In the genomic region with DNA sequence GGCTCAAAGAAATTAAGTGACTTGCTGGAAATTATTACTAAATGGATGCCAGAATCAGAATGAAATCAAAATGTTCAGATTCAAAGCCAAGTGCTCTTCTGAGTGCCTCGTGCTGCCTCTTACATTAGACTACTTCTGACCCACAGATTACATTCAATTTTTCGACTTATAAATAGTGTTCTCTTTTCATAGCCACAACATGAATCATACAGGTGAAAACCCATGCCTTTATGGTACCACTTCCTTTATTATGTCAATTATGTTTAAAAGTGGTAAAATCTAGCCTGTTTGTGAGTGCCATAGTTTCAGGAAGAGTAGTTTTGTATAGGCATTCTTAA, we compare ENCODE assay signal across 10 cellular contexts.
DNase-seq lines count a peak whose midpoint lies in the region; ATAC-seq and TF ChIP-seq lines count a peak whose summit lies in the region.
"Had no signal": no experiment of that assay in that cellular context is flagged by ENCODE, and none has a peak within 500 bp of the region (broad histone marks: within the 10 kb centered on the region; RNA-seq: fewer than 3 reads in every experiment).

No MANE protein-coding gene starts in this region.

- H3K4me1 Mint-ChIP-seq in Calu3 (ENCODE audit: low read depth, unreplicated experiment) (peaks cover 17% of the 10 kb centered on the region), T-helper 17 cell (peaks cover 12% of the 10 kb centered on the region)

- TF ChIP-seq CTCF in Calu3 (IDR thresholded peaks at IDR 0.05; ENCODE audit: unreplicated experiment) (no peak), coronary artery (IDR thresholded peaks at IDR 0.05) (no peak), esophagus squamous epithelium (IDR thresholded peaks at IDR 0.05) (no peak)

- DNase-seq in Calu3 (no peak), T-helper 17 cell (no peak), coronary artery (ENCODE audit: low spot score) (no peak), esophagus squamous epithelium (lab: John Stamatoyannopoulos, UW) (no peak), UCSD-AML1 (lab: John Stamatoyannopoulos, UW; ENCODE audit: unreplicated experiment) (no peak), NAMALWA (ENCODE audit: low spot score) (no peak)
- DNase-seq: effector CD4-positive, alpha-beta T cell had no signal

- peak; percentile 35 for ATAC-seq in GM19328 (IDR thresholded peaks at IDR 0.05; ENCODE audit: unreplicated experiment)
- ATAC-seq in HG02970 (IDR thresholded peaks at IDR 0.05; ENCODE audit: low FRiP score, unreplicated experiment) = peak; percentile 52
- no peak for ATAC-seq in T-helper 17 cell

- 26 to 30% methylated on average over 2 of the region's 2 CpGs for WGBS in esophagus squamous epithelium, 2 donors

- BruUV-seq in Calu3 (replicated peaks; lab: Mats Ljungman, UMichigan) = no TSS peak

- H3K27me3 ChIP-seq in esophagus squamous epithelium = no peaks in the 10 kb centered on the region

- H3K4me3 ChIP-seq in coronary artery (no peak overlapping the region), esophagus squamous epithelium (peak overlapping the region in 1 of 4 donors; percentile 50)

- H3K27ac ChIP-seq in coronary artery = no peak overlapping the region
- H3K27ac ChIP-seq in esophagus squamous epithelium = no peak overlapping the region
- H3K27ac ChIP-seq: thoracic aorta had no signal

- TF ChIP-seq POLR2A in esophagus squamous epithelium (IDR thresholded peaks at IDR 0.05) = no peak

- H3K4me3 Mint-ChIP-seq in Calu3 (ENCODE audit: low read depth, unreplicated experiment) (peak overlapping the region; percentile 49), T-helper 17 cell (peak overlapping the region; percentile 67)

- H3K9me3 ChIP-seq in T-helper 17 cell (ENCODE audit: control insufficient read depth, low read length, poor library complexity, severe bottlenecking) (no peaks in the 10 kb centered on the region), esophagus squamous epithelium (no peaks in the 10 kb centered on the region)
- H3K9me3 ChIP-seq: thoracic aorta had no signal

- CTCF ChIA-PET in Calu3 (lab: Charles Lee) = interaction anchor here (0.6 kb wide), 1 partner anchor 640 kb away, joined by 3 read pairs; no protein-coding TSS in a partner anchor

- H3K36me3 Mint-ChIP-seq in Calu3 (ENCODE audit: insufficient read depth, unreplicated experiment) (no peaks in the 10 kb centered on the region), T-helper 17 cell (ENCODE audit: low read depth) (no peaks in the 10 kb centered on the region)

- H3K27ac Mint-ChIP-seq in Calu3 (ENCODE audit: unreplicated experiment) = peak overlapping the region; percentile 53
- peak overlapping the region; percentile 90 for H3K27ac Mint-ChIP-seq in T-helper 17 cell

- intact Hi-C loops in Calu3 (cut with micrococcal nuclease; ENCODE audit: unreplicated experiment) = no loop called here
- intact Hi-C loops in esophagus squamous epithelium (cut with DNase I) = no loop called here

- H3K36me3 ChIP-seq in esophagus squamous epithelium = no peaks in the 10 kb centered on the region
- H3K36me3 ChIP-seq: thoracic aorta had no signal

- no peaks in the 10 kb centered on the region for H3K27me3 Mint-ChIP-seq in Calu3 (ENCODE audit: unreplicated experiment)
- H3K27me3 Mint-ChIP-seq in T-helper 17 cell = no peaks in the 10 kb centered on the region

- H3K4me1 ChIP-seq in esophagus squamous epithelium = no peaks in the 10 kb centered on the region

- no peaks in the 10 kb centered on the region for H3K9me3 Mint-ChIP-seq in Calu3 (ENCODE audit: low read depth, unreplicated experiment)
